Comparison of ENCODE assay signal across 7 cellular contexts in genomic region chr10:133309111-133309719, GRCh38. TPM values are rescaled to one million over a fixed set of nuclear protein-coding genes. Genes with fewer than 3 reads are reported as not detected.
DNase-seq lines count a peak whose midpoint lies in the region; ATAC-seq and TF ChIP-seq lines count a peak whose summit lies in the region.

No MANE protein-coding gene starts in this region.

- H3K27ac ChIP-seq in VCaP, result peak overlapping the region; percentile 90
- H3K27ac ChIP-seq in breast epithelium, result peak overlapping the region; percentile 98 to 99
- H3K27ac ChIP-seq in smooth muscle cell (ENCODE audit: low read depth), result peak overlapping the region; percentile 97

- H3K9ac ChIP-seq in smooth muscle cell (ENCODE audit: low read depth), result peak overlapping the region; percentile 99

- peak overlapping the region; percentile 87 to 99 (median 92) for H3K4me3 ChIP-seq in breast epithelium
- peak overlapping the region; percentile 94 for H3K4me3 ChIP-seq in smooth muscle cell

- no peaks in the 10 kb centered on the region for H3K9me3 ChIP-seq in breast epithelium
- no peaks in the 10 kb centered on the region for H3K9me3 ChIP-seq in smooth muscle cell (replicated peaks; ENCODE audit: low read depth)

- peak; percentile 78 to 83 for DNase-seq in NCI-H2081 (lab: John Stamatoyannopoulos, UW)
- DNase-seq in breast epithelium (ENCODE audit: low spot score in 2 of 2), result peak; percentile 92 to 99
- peak; percentile 97 for DNase-seq in iPS-NIHi11 (ENCODE audit: low spot score)
- peak; percentile 93 for DNase-seq in smooth muscle cell (lab: John Stamatoyannopoulos, UW; ENCODE audit: unreplicated experiment)

- H3F3A ChIP-seq in smooth muscle cell (ENCODE audit: low read depth), result no peaks in the 10 kb centered on the region

- peaks cover 42% of the 10 kb centered on the region for H4K20me1 ChIP-seq in smooth muscle cell (ENCODE audit: low read depth)

- peaks cover 0 to 7% of the 10 kb centered on the region in 2 donors for H3K4me1 ChIP-seq in breast epithelium
- H3K4me1 ChIP-seq in smooth muscle cell (ENCODE audit: low read depth), result peaks cover 6% of the 10 kb centered on the region

- peak overlapping the region; percentile 92 for H3K4me2 ChIP-seq in smooth muscle cell

- TF ChIP-seq CTCF in VCaP (conservative IDR thresholded peaks at IDR 0.05) (0 out of 2 replicates have a peak, but pooled peaks have one; percentile 11), breast epithelium (IDR thresholded peaks at IDR 0.05) (no peak), smooth muscle cell (IDR thresholded peaks at IDR 0.05; ENCODE audit: borderline replicate concordance, insufficient read depth, poor library complexity, severe bottlenecking) (no peak)

- no peaks in the 10 kb centered on the region for H3K36me3 ChIP-seq in breast epithelium
- no peaks in the 10 kb centered on the region for H3K36me3 ChIP-seq in smooth muscle cell (ENCODE audit: low read depth)

- WGBS in smooth muscle cell (ENCODE audit: low lambda C conversion rate), result 32% methylated on average over 35 of the region's 45 CpGs

- ATAC-seq in GM18511 (IDR thresholded peaks at IDR 0.05; ENCODE audit: unreplicated experiment) (peak; percentile 73), HG02973 (IDR thresholded peaks at IDR 0.05; ENCODE audit: unreplicated experiment) (peak; percentile 62)

- intact Hi-C loops in breast epithelium (cut with DNase I; ENCODE audit: low total_unique reads), result no loop called here

- peak overlapping the region; percentile 89 for H2AFZ ChIP-seq in smooth muscle cell (ENCODE audit: low read depth)

- peaks cover 42% of the 10 kb centered on the region for H3K79me2 ChIP-seq in smooth muscle cell (ENCODE audit: low read depth)

- TF ChIP-seq POLR2A in breast epithelium (IDR thresholded peaks at IDR 0.05), result no peak

- H3K27me3 ChIP-seq in breast epithelium (no peaks in the 10 kb centered on the region), smooth muscle cell (ENCODE audit: low read depth) (no peaks in the 10 kb centered on the region)

RNA-seq across cellular contexts. Expression of gene ZNF511, which starts 0.5 kb away (rescaled TPM):
- total RNA-seq in breast epithelium (10 to 100 TPM; 27.4 to 33.2 (median 32.1) TPM), smooth muscle cell (15.3 and 20.0 TPM in 2 replicates)
- 52.3 and 70.2 TPM in 2 replicates for polyA plus RNA-seq in smooth muscle cell

RNA-seq across cellular contexts. Expression of gene TUBGCP2, which starts 0.5 kb away (rescaled TPM):
- total RNA-seq in breast epithelium, result 10 to 100 TPM; 33.6 to 40.0 (median 39.5) TPM
- total RNA-seq in smooth muscle cell, result 39.5 and 48.5 TPM in 2 replicates
- 40.5 and 47.0 TPM in 2 replicates for polyA plus RNA-seq in smooth muscle cell

RNA-seq across cellular contexts. Expression of gene CALY, which starts 27.5 kb away (rescaled TPM):
- total RNA-seq in breast epithelium (under 1 TPM in 1 of 3 donors, not detected in 2; 0.66 TPM), smooth muscle cell (2.4 and 7.8 TPM in 2 replicates)
- polyA plus RNA-seq in smooth muscle cell, result 9.4 and 10.1 TPM in 2 replicates

RNA-seq across cellular contexts. Expression of gene ADAM8, which starts 32.5 kb away (rescaled TPM):
- total RNA-seq in breast epithelium, result 1 to 10 TPM; 4.6 to 6.6 (median 5.0) TPM
- 0.36 and 0.85 TPM in 2 replicates for total RNA-seq in smooth muscle cell
- 0.70 and 0.96 TPM in 2 replicates for polyA plus RNA-seq in smooth muscle cell

RNA-seq across cellular contexts. Expression of gene PRAP1, which starts 38.0 kb away (rescaled TPM):
- total RNA-seq in breast epithelium, result not detected
- not detected in 2 replicates for total RNA-seq in smooth muscle cell
- polyA plus RNA-seq in smooth muscle cell, result 0.27 and 1.4 TPM in 2 replicates

Comparison
In these comparisons a context has a peak if more than half of its experiments do, and no peak if none do; other contexts are left out.
1. Peak in every context shown above with its lines: DNase-seq, ATAC-seq, H3K4me3 ChIP-seq and H3K27ac ChIP-seq.